ENCODE assay signal across 8 cellular contexts in genomic region chr12:3202734-3203446, GRCh38.
DNase-seq lines count a peak whose midpoint lies in the region; ATAC-seq and TF ChIP-seq lines count a peak whose summit lies in the region.

No MANE protein-coding gene starts in this region.

- no peak overlapping the region for H3K4me3 ChIP-seq in CD4-positive, CD25-positive, alpha-beta regulatory T cell (ENCODE audit: low read depth, low read length)
- H3K4me3 ChIP-seq in astrocyte of the spinal cord (ENCODE audit: low read depth, low read length) (no peak overlapping the region), kidney epithelial cell (ENCODE audit: low read depth, low read length) (no peak overlapping the region)

- H3K27me3 ChIP-seq in CD4-positive, CD25-positive, alpha-beta regulatory T cell (ENCODE audit: control insufficient read depth, insufficient read depth, low read length): no peaks in the 10 kb centered on the region
- peaks cover 20% of the 10 kb centered on the region for H3K27me3 ChIP-seq in kidney epithelial cell (ENCODE audit: control insufficient read depth, insufficient read depth, low read length)

- H3K36me3 Mint-ChIP-seq in CD4-positive, CD25-positive, alpha-beta regulatory T cell: no peaks in the 10 kb centered on the region

- CTCF ChIA-PET in HEK293T (lab: Yijun Ruan, JAX): interaction anchor here (0.6 to 2.5 kb wide), 18 partner anchors 8 to 1759 kb away, joined by 3 to 10 read pairs (median 6); no protein-coding TSS in a partner anchor

- peak in 2 of 3 donors; percentile 16 to 44 for DNase-seq in CD4-positive, CD25-positive, alpha-beta regulatory T cell
- DNase-seq in HEK293T (ENCODE audit: extremely low spot score): peak; percentile 77
- DNase-seq in SW480 (ENCODE audit: low spot score): peak; percentile 65
- DNase-seq in astrocyte of the spinal cord (ENCODE audit: low read depth, low spot score): peak; percentile 54
- DNase-seq in kidney epithelial cell (ENCODE audit: low read depth): no peak
- peak; percentile 17 to 36 (median 19) for DNase-seq in stimulated activated CD4-positive, alpha-beta T cell treated with anti-CD3 and anti-CD28 coated beads, TNF-alpha, amount 100 ng/mL, for 4 hours (ENCODE audit: low read depth in 3 of 3)
- DNase-seq in COR-L47 (lab: John Stamatoyannopoulos, UW): no peak

- peaks cover 0 to 11% (median 0%) of the 10 kb centered on the region in 4 donors for H3K4me1 Mint-ChIP-seq in CD4-positive, CD25-positive, alpha-beta regulatory T cell

- peak; percentile 96 for TF ChIP-seq CTCF in astrocyte of the spinal cord (IDR thresholded peaks at IDR 0.05; ENCODE audit: low read depth, low read length)
- peak; percentile 98 for TF ChIP-seq CTCF in kidney epithelial cell (IDR thresholded peaks at IDR 0.05; ENCODE audit: insufficient read depth, low read length, poor library complexity, severe bottlenecking)

- no peaks in the 10 kb centered on the region for H3K4me1 ChIP-seq in CD4-positive, CD25-positive, alpha-beta regulatory T cell (ENCODE audit: control insufficient read depth, insufficient read depth, low read length, poor library complexity, severe bottlenecking)

- POLR2A ChIA-PET in HEK293T (lab: Yijun Ruan, JAX): no interaction called here

- no peaks in the 10 kb centered on the region for H3K36me3 ChIP-seq in CD4-positive, CD25-positive, alpha-beta regulatory T cell (ENCODE audit: control insufficient read depth, insufficient read depth, low read length)
- H3K36me3 ChIP-seq in kidney epithelial cell (ENCODE audit: control insufficient read depth, insufficient read depth, low read length): no peaks in the 10 kb centered on the region

- in situ Hi-C loops in astrocyte of the spinal cord (cut with HindIII; ENCODE audit: low sequenced_read_pairs): no loop called here

- no peak overlapping the region for H3K4me3 Mint-ChIP-seq in CD4-positive, CD25-positive, alpha-beta regulatory T cell

- H3K27ac Mint-ChIP-seq in CD4-positive, CD25-positive, alpha-beta regulatory T cell: no peak overlapping the region

- no peaks in the 10 kb centered on the region for H3K9me3 Mint-ChIP-seq in CD4-positive, CD25-positive, alpha-beta regulatory T cell

- H3K27ac ChIP-seq in CD4-positive, CD25-positive, alpha-beta regulatory T cell (ENCODE audit: insufficient read depth, low read length, poor library complexity, severe bottlenecking): no peak overlapping the region

- peaks cover 40% of the 10 kb centered on the region for H3K27me3 Mint-ChIP-seq in CD4-positive, CD25-positive, alpha-beta regulatory T cell

- H3K9me3 ChIP-seq in CD4-positive, CD25-positive, alpha-beta regulatory T cell (ENCODE audit: control insufficient read depth in 2 of 2, low read length in 2 of 2): no peaks in the 10 kb centered on the region

- no peak for ATAC-seq in CD4-positive, CD25-positive, alpha-beta regulatory T cell (ENCODE audit: low read depth in 2 of 2)
- no peak for ATAC-seq in GM18520 (IDR thresholded peaks at IDR 0.05; ENCODE audit: unreplicated experiment)

TF ChIP-seq in HEK293T, 16 proteins besides CTCF, POLR2A, EP300 and RAD21:
- TF ChIP-seq SP1 (IDR thresholded peaks at IDR 0.05): no peak
- TF ChIP-seq ARNT (IDR thresholded peaks at IDR 0.05): no peak
- no peak for TF ChIP-seq HDGF (IDR thresholded peaks at IDR 0.05; ENCODE audit: borderline replicate concordance)
- TF ChIP-seq PKNOX1 (IDR thresholded peaks at IDR 0.05): no peak
- TF ChIP-seq NFRKB (IDR thresholded peaks at IDR 0.05): no peak
- no peak for TF ChIP-seq FOXA1 (IDR thresholded peaks at IDR 0.05)
- no peak for TF ChIP-seq CTBP1 (IDR thresholded peaks at IDR 0.05; ENCODE audit: borderline replicate concordance)
- TF ChIP-seq L3MBTL2 (conservative IDR thresholded peaks at IDR 0.05): no peak
- TF ChIP-seq BHLHE40 (IDR thresholded peaks at IDR 0.05; ENCODE audit: borderline replicate concordance): no peak
- no peak for TF ChIP-seq ELF4 (IDR thresholded peaks at IDR 0.05)
- no peak for TF ChIP-seq TARDBP (IDR thresholded peaks at IDR 0.05)
- no peak for TF ChIP-seq FOXK2 (IDR thresholded peaks at IDR 0.05)
- no peak for TF ChIP-seq LEF1 (IDR thresholded peaks at IDR 0.05; ENCODE audit: borderline replicate concordance)

Comparison
In these comparisons a context has a peak if more than half of its experiments do, and no peak if none do; other contexts are left out.
1. DNase-seq: peak in CD4-positive, CD25-positive, alpha-beta regulatory T cell (2 of 3), HEK293T (single experiment), SW480 (single experiment), astrocyte of the spinal cord (single experiment) and stimulated activated CD4-positive, alpha-beta T cell treated with anti-CD3 and anti-CD28 coated beads, TNF-alpha, amount 100 ng/mL, for 4 hours (3 of 3); none in kidney epithelial cell (single experiment) and COR-L47 (single experiment).